Comparison of ENCODE assay signal across 36 cellular contexts in the genomic region with DNA sequence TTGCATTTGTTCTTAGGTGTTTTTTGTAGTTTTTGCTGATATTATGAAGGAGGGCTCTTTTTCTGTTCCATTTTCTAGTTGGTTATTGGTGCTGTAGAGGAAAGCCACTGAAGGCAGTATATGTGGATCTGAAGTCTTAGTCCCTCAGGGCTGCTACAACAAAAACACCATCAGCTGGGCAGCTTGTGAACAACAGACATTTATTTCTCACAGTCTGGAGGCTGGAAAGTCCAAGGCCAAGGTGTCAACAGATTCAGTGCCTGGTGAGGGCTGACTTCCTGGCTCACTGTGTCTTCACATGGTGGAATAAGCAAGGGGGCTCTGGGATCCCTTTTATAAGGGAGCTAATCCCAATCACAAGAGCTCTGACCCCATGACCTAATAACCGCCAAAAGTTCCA. TPM values are rescaled to one million over a fixed set of nuclear protein-coding genes. Genes with fewer than 3 reads are reported as not detected.
DNase-seq lines count a peak whose midpoint lies in the region; ATAC-seq, FAIRE-seq and TF ChIP-seq lines count a peak whose summit lies in the region.
"Had no signal": no experiment of that assay in that cellular context is flagged by ENCODE, and none has a peak within 500 bp of the region (broad histone marks: within the 10 kb centered on the region; RNA-seq: fewer than 3 reads in every experiment).

No MANE protein-coding gene starts in this region.

- DNase-seq in HepG2 (ENCODE audit: low spot score) (no peak), right lobe of liver (no peak), natural killer cell (no peak), DND-41 (no peak), esophagus muscularis mucosa (ENCODE audit: extremely low spot score) (peak; percentile 57), NCI-H748 (lab: John Stamatoyannopoulos, UW; ENCODE audit: unreplicated experiment) (no peak)
- no peak for DNase-seq in natural killer cell treated with Interleukin-12 subunit alpha and Interleukin-12 subunit beta and Interleukin-15 and Interleukin-18, amount 100 ng/mL, for 72 hours (ENCODE audit: low spot score)
- DNase-seq: 8988T; ACHN; AML-193; BE2C; C1 segment of cervical spinal cord; Caco-2; Calu3; CD4-positive, alpha-beta memory T cell; CD4-positive, alpha-beta T cell; CD4-positive, CD25-positive, alpha-beta regulatory T cell; CD8-positive, alpha-beta memory T cell; CD8-positive, alpha-beta T cell; COR-L47; DMS 273 treated with DMSO at 0.1 percent for 48 hours; DMS153; DMS53; DMS79; DMS79 treated with DMSO at 0.1 percent for 48 hours; EL had no signal

- no peaks in the 10 kb centered on the region for H3K79me2 ChIP-seq in HepG2 (ENCODE audit: insufficient read depth, low read length)
- no peaks in the 10 kb centered on the region for H3K79me2 ChIP-seq in DND-41 (ENCODE audit: insufficient read depth, low read length)

- intact Hi-C loops in HepG2 (cut with micrococcal nuclease; ENCODE audit: unreplicated experiment) (no loop called here), right lobe of liver (cut with DNase I) (no loop called here), natural killer cell (cut with micrococcal nuclease) (no loop called here), esophagus muscularis mucosa (cut with DNase I) (no loop called here)

- TF ChIP-seq POLR2A in HepG2 (IDR thresholded peaks at IDR 0.05; ENCODE audit: insufficient read depth in 1 of 2, low read depth in 2 of 2, low read length in 2 of 2): no peak
- TF ChIP-seq POLR2A in right lobe of liver (IDR thresholded peaks at IDR 0.05): no peak
- TF ChIP-seq POLR2A in esophagus muscularis mucosa (IDR thresholded peaks at IDR 0.05; ENCODE audit: low read depth): no peak

- CTCF ChIA-PET in HepG2 (lab: Yijun Ruan, JAX; ENCODE audit: low intra/inter-chr PET ratio, low total read pairs): no interaction called here

- in situ Hi-C loops in HepG2 (cut with HindIII; ENCODE audit: extremely low pct_ligation_motif_present, low pct_unique_long_range_greater_than_20kb): no loop called here

- H3K4me3 ChIP-seq in HepG2 (replicated peaks in 1 of 3; ENCODE audit: insufficient read depth in 1 of 3, low read depth in 2 of 3, low read length in 3 of 3): no peak overlapping the region
- H3K4me3 ChIP-seq in right lobe of liver: no peak overlapping the region
- H3K4me3 ChIP-seq in DND-41 (ENCODE audit: low read depth in 1 of 2, low read length in 2 of 2): no peak overlapping the region
- no peak overlapping the region for H3K4me3 ChIP-seq in esophagus muscularis mucosa
- H3K4me3 ChIP-seq: A549; BLaER1; BLaER1 treated with 17β-estradiol and CSF1 and Interleukin-3, amounts not matched to agents 10 nM and 100 nM had no signal

- H3K4me3 Mint-ChIP-seq in natural killer cell: no peak overlapping the region
- no peak overlapping the region for H3K4me3 Mint-ChIP-seq in natural killer cell treated with Interleukin-12 subunit alpha and Interleukin-12 subunit beta and Interleukin-15 and Interleukin-18, amount 100 ng/mL, for 72 hours
- H3K4me3 Mint-ChIP-seq: B cell; CD14-positive monocyte; CD4-positive, alpha-beta memory T cell; CD4-positive, alpha-beta T cell; CD4-positive, CD25-positive, alpha-beta regulatory T cell; CD8-positive, alpha-beta memory T cell; CD8-positive, alpha-beta T cell had no signal

- BruUV-seq in HepG2 (replicated peaks; lab: Mats Ljungman, UMichigan): no TSS peak

- H3K36me3 ChIP-seq in HepG2 (replicated peaks in 1 of 2; ENCODE audit: control insufficient read depth in 1 of 2, insufficient read depth in 2 of 2, low read length in 2 of 2): no peaks in the 10 kb centered on the region
- H3K36me3 ChIP-seq in right lobe of liver: no peaks in the 10 kb centered on the region
- H3K36me3 ChIP-seq in DND-41 (ENCODE audit: insufficient read depth, low read length): no peaks in the 10 kb centered on the region
- no peaks in the 10 kb centered on the region for H3K36me3 ChIP-seq in esophagus muscularis mucosa
- H3K36me3 ChIP-seq: BE2C; BLaER1; BLaER1 treated with 17β-estradiol and CSF1 and Interleukin-3, amounts not matched to agents 10 nM and 100 nM had no signal

- H3K27me3 Mint-ChIP-seq in natural killer cell (ENCODE audit: low read depth in 2 of 2): peaks cover 4 to 23% of the 10 kb centered on the region in 2 donors
- H3K27me3 Mint-ChIP-seq in natural killer cell treated with Interleukin-12 subunit alpha and Interleukin-12 subunit beta and Interleukin-15 and Interleukin-18, amount 100 ng/mL, for 72 hours: peaks cover 12 to 13% of the 10 kb centered on the region in 2 donors
- H3K27me3 Mint-ChIP-seq: CD4-positive, alpha-beta T cell had no signal

- ATAC-seq in HepG2 (no peak), right lobe of liver (no peak), natural killer cell (peak; percentile 44 to 85 (median 64)), DND-41 (ENCODE audit: insufficient read depth, low read depth) (peak; percentile 57; the same call in 2 of the 3 replicates), GM18519 (IDR thresholded peaks at IDR 0.05; ENCODE audit: low FRiP score, unreplicated experiment) (no peak)
- no peak for ATAC-seq in natural killer cell treated with Interleukin-12 subunit alpha and Interleukin-12 subunit beta and Interleukin-15 and Interleukin-18, amount 100 ng/mL, for 72 hours
- ATAC-seq: A549; CD8-positive, alpha-beta T cell had no signal

- no peak overlapping the region for H3K27ac ChIP-seq in HepG2 (ENCODE audit: extremely low read length, insufficient read depth, low read length)
- no peak overlapping the region for H3K27ac ChIP-seq in right lobe of liver
- peak overlapping the region; percentile 34; the same call in 1 of the 2 replicates for H3K27ac ChIP-seq in DND-41 (ENCODE audit: low read length)
- H3K27ac ChIP-seq in esophagus muscularis mucosa (replicated peaks in 1 of 4): no peak overlapping the region
- H3K27ac ChIP-seq: 22Rv1; A549; BLaER1; BLaER1 treated with 17β-estradiol and CSF1 and Interleukin-3, amounts not matched to agents 10 nM and 100 nM; C4-2B had no signal

- 46% methylated on average over 1 of the region's 1 CpG for WGBS in HepG2 (ENCODE audit: low lambda C conversion rate)
- 88% methylated on average over 1 of the region's 1 CpG for WGBS in right lobe of liver (ENCODE audit: insufficient coverage, low coverage, low lambda C conversion rate, missing lambda C conversion rate)
- WGBS in esophagus muscularis mucosa: 91% methylated on average over 1 of the region's 1 CpG

- H3K27me3 ChIP-seq in HepG2 (ENCODE audit: control insufficient read depth in 1 of 2, insufficient read depth in 2 of 2, low read length in 2 of 2) (peaks cover 2 to 10% of the 10 kb centered on the region in 2 experiments; a peak in 2 of 5 replicates), right lobe of liver (no peaks in the 10 kb centered on the region), DND-41 (ENCODE audit: insufficient read depth, low read length, poor library complexity) (no peaks in the 10 kb centered on the region), esophagus muscularis mucosa (no peaks in the 10 kb centered on the region)
- H3K27me3 ChIP-seq: BLaER1; BLaER1 treated with 17β-estradiol and CSF1 and Interleukin-3, amounts not matched to agents 10 nM and 100 nM had no signal

- TF ChIP-seq CTCF in HepG2 (CRISPR knock-in tag; IDR thresholded peaks at IDR 0.05) (no peak), right lobe of liver (IDR thresholded peaks at IDR 0.05) (no peak), natural killer cell (IDR thresholded peaks at IDR 0.05) (no peak), DND-41 (IDR thresholded peaks at IDR 0.05; ENCODE audit: borderline replicate concordance, extremely low read depth, low read length, poor library complexity, severe bottlenecking) (no peak), esophagus muscularis mucosa (IDR thresholded peaks at IDR 0.05) (no peak)

- H3K4me1 ChIP-seq in HepG2 (ENCODE audit: insufficient read depth, low read length) (peaks cover 20% of the 10 kb centered on the region), right lobe of liver (no peaks in the 10 kb centered on the region), DND-41 (ENCODE audit: insufficient read depth, low read length) (peaks cover 20% of the 10 kb centered on the region), esophagus muscularis mucosa (no peaks in the 10 kb centered on the region)
- H3K4me1 ChIP-seq: A549, BE2C, Caco-2 had no signal

- H2AFZ ChIP-seq in HepG2 (ENCODE audit: low read length) (no peak overlapping the region), DND-41 (ENCODE audit: low read depth, low read length) (no peak overlapping the region; the same call in 1 of the 2 replicates)

- TF ChIP-seq RAD21 in HepG2 (CRISPR knock-in tag; IDR thresholded peaks at IDR 0.05): no peak

- POLR2A ChIA-PET in HepG2 (lab: Yijun Ruan, JAX): interaction anchor here (1.5 kb wide), 1 partner anchor 31 kb away, joined by 4 read pairs; the partner anchor contains the start of gene HDAC4

- H3K27ac Mint-ChIP-seq in natural killer cell: no peak overlapping the region
- peak overlapping the region in 1 of 2 donors; percentile 11 for H3K27ac Mint-ChIP-seq in natural killer cell treated with Interleukin-12 subunit alpha and Interleukin-12 subunit beta and Interleukin-15 and Interleukin-18, amount 100 ng/mL, for 72 hours
- H3K27ac Mint-ChIP-seq: B cell; CD14-positive monocyte; CD4-positive, alpha-beta memory T cell; CD4-positive, alpha-beta T cell; CD4-positive, CD25-positive, alpha-beta regulatory T cell; CD8-positive, alpha-beta memory T cell; CD8-positive, alpha-beta T cell had no signal

- FAIRE-seq in HepG2 (lab: Jason Lieb, UNC): no peak
- FAIRE-seq: A204.1, A549, D721Med had no signal

- H3K4me1 Mint-ChIP-seq in natural killer cell: peaks cover 7 to 12% of the 10 kb centered on the region in 2 donors
- peaks cover 12 to 14% of the 10 kb centered on the region in 2 donors for H3K4me1 Mint-ChIP-seq in natural killer cell treated with Interleukin-12 subunit alpha and Interleukin-12 subunit beta and Interleukin-15 and Interleukin-18, amount 100 ng/mL, for 72 hours (ENCODE audit: low read depth in 2 of 2)
- H3K4me1 Mint-ChIP-seq: B cell; CD8-positive, alpha-beta memory T cell had no signal

- TF ChIP-seq EP300 in HepG2 (IDR thresholded peaks at IDR 0.05; ENCODE audit: low read depth in 2 of 2, low read length in 2 of 2) (no peak), HepG2 (CRISPR knock-in tag; IDR thresholded peaks at IDR 0.05; ENCODE audit: borderline replicate concordance) (no peak), esophagus muscularis mucosa (IDR thresholded peaks at IDR 0.05) (no peak)

- H4K20me1 ChIP-seq in HepG2 (ENCODE audit: insufficient read depth, low read length) (no peaks in the 10 kb centered on the region), DND-41 (ENCODE audit: insufficient read depth, low read length) (no peaks in the 10 kb centered on the region)
- H4K20me1 ChIP-seq: BLaER1; BLaER1 treated with 17β-estradiol and CSF1 and Interleukin-3, amounts not matched to agents 10 nM and 100 nM had no signal

- peaks cover 3 to 5% of the 10 kb centered on the region in 2 donors for H3K9me3 Mint-ChIP-seq in natural killer cell
- peaks cover 5% of the 10 kb centered on the region for H3K9me3 Mint-ChIP-seq in natural killer cell treated with Interleukin-12 subunit alpha and Interleukin-12 subunit beta and Interleukin-15 and Interleukin-18, amount 100 ng/mL, for 72 hours

- H3K4me2 ChIP-seq in HepG2 (ENCODE audit: low read depth, low read length): no peak overlapping the region
- no peak overlapping the region for H3K4me2 ChIP-seq in DND-41 (ENCODE audit: insufficient read depth, low read length)
- H3K4me2 ChIP-seq: A549; BLaER1; BLaER1 treated with 17β-estradiol and CSF1 and Interleukin-3, amounts not matched to agents 10 nM and 100 nM had no signal

- H3K9me3 ChIP-seq in HepG2 (ENCODE audit: low read length): no peaks in the 10 kb centered on the region
- no peaks in the 10 kb centered on the region for H3K9me3 ChIP-seq in right lobe of liver
- peaks cover 7% of the 10 kb centered on the region for H3K9me3 ChIP-seq in DND-41 (ENCODE audit: insufficient read depth, low read length, severe bottlenecking)
- H3K9me3 ChIP-seq in esophagus muscularis mucosa: peaks cover 0 to 8% (median 2%) of the 10 kb centered on the region in 4 donors
- H3K9me3 ChIP-seq: BE2C, Caco-2 had no signal

- peaks cover 7% of the 10 kb centered on the region for H3K36me3 Mint-ChIP-seq in natural killer cell
- H3K36me3 Mint-ChIP-seq in natural killer cell treated with Interleukin-12 subunit alpha and Interleukin-12 subunit beta and Interleukin-15 and Interleukin-18, amount 100 ng/mL, for 72 hours: peaks cover 11% of the 10 kb centered on the region
- H3K36me3 Mint-ChIP-seq: CD4-positive, alpha-beta memory T cell; CD4-positive, CD25-positive, alpha-beta regulatory T cell; CD8-positive, alpha-beta T cell had no signal

- H3K9ac ChIP-seq in HepG2 (ENCODE audit: insufficient read depth, low read depth, low read length): no peak overlapping the region
- H3K9ac ChIP-seq in DND-41 (ENCODE audit: low read depth, low read length): no peak overlapping the region
- H3K9ac ChIP-seq: BLaER1; BLaER1 treated with 17β-estradiol and CSF1 and Interleukin-3, amounts not matched to agents 10 nM and 100 nM had no signal

RNA-seq across cellular contexts. Expression of gene HDAC4, which starts 31.4 kb away (rescaled TPM):
- total RNA-seq in HepG2 (2016; rRNA removed; fragmentation: Illumina TruSeq; extraction: Trizol) (9.1 and 10.1 TPM in 2 replicates), right lobe of liver (10 to 100 TPM in 5 of 6 experiments, 1 to 10 TPM in 1; 8.9 to 22.4 (median 14.7) TPM), natural killer cell (100 to 1,000 TPM in 2 of 3 donors, 10 to 100 TPM in 1; 74.9 to 105 (median 100) TPM), esophagus muscularis mucosa (100 to 1,000 TPM in 1 of 4 donors, 10 to 100 TPM in 3; 59.4 to 119 (median 76.1) TPM)
- total RNA-seq in HepG2 (2016; cell fraction: cytosol; rRNA removed; fragmentation: Illumina TruSeq; extraction: Trizol; ENCODE audit: low read depth): 19.0 and 23.2 TPM in 2 replicates
- total RNA-seq in HepG2 (2016; cell fraction: insoluble cytoplasmic fraction; rRNA removed; fragmentation: Illumina TruSeq; extraction: Trizol): 8.7 and 10.2 TPM in 2 replicates
- 8.0 and 11.2 TPM in 2 replicates for total RNA-seq in HepG2 (2016; cell fraction: membrane; rRNA removed; fragmentation: Illumina TruSeq; extraction: Trizol)
- 14.9 and 20.4 TPM in 2 replicates for total RNA-seq in HepG2 (2016; cell fraction: nucleus; rRNA removed; fragmentation: Illumina TruSeq; extraction: Trizol)
- 11.5 and 11.9 TPM in 2 replicates for polyA plus RNA-seq in HepG2 (2011; rRNA removed)
- 6.8 and 7.6 TPM in 2 replicates for polyA plus RNA-seq in HepG2 (2011; cell fraction: cytosol; rRNA removed)
- polyA plus RNA-seq in HepG2 (2011; cell fraction: nucleus; rRNA removed): 60.5 and 78.4 TPM in 2 replicates
- polyA plus RNA-seq in HepG2 (2012): 8.7 and 10.7 TPM in 2 replicates
- 0.57 and 0.92 TPM in 2 replicates for polyA plus RNA-seq in HepG2 (2016; cell fraction: cytosol; fragmentation: Illumina TruSeq; extraction: Trizol; ENCODE audit: low read depth)
- 5.1 and 7.0 TPM in 2 replicates for polyA plus RNA-seq in HepG2 (2016; cell fraction: insoluble cytoplasmic fraction; fragmentation: Illumina TruSeq; extraction: Trizol; ENCODE audit: low read depth)
- polyA plus RNA-seq in HepG2 (2016; cell fraction: membrane; fragmentation: Illumina TruSeq; extraction: Trizol; ENCODE audit: low read depth): 1.6 and 2.5 TPM in 2 replicates
- 12.4 and 16.1 TPM in 2 replicates for polyA plus RNA-seq in HepG2 (2016; cell fraction: nucleus; fragmentation: Illumina TruSeq; extraction: Trizol; ENCODE audit: insufficient read depth, low read depth)
- polyA minus RNA-seq in HepG2 (2011; rRNA and poly(A)+ RNA removed; ENCODE audit: low replicate concordance): 27.5 and 29.0 TPM in 2 replicates
- 10.9 and 14.4 TPM in 2 replicates for polyA minus RNA-seq in HepG2 (2011; cell fraction: cytosol; rRNA and poly(A)+ RNA removed)
- 64.9 and 80.1 TPM in 2 replicates for polyA minus RNA-seq in HepG2 (2011; cell fraction: nucleus; rRNA and poly(A)+ RNA removed)
- 10 to 100 TPM; 22.3 to 48.6 TPM for total RNA-seq in natural killer cell treated with Interleukin-12 subunit alpha and Interleukin-12 subunit beta and Interleukin-15 and Interleukin-18, amount 100 ng/mL, for 72 hours

Comparison
In these comparisons a context has a peak if more than half of its experiments do, and no peak if none do; other contexts are left out.
1. ATAC-seq: peak in natural killer cell (3 of 3) and DND-41 (single experiment); none in HepG2 (single experiment), right lobe of liver (0 of 4), natural killer cell treated with Interleukin-12 subunit alpha and Interleukin-12 subunit beta and Interleukin-15 and Interleukin-18, amount 100 ng/mL, for 72 hours (0 of 2) and GM18519 (single experiment).